Comparison of ENCODE assay signal across 19 cellular contexts in genomic region chr3:55604414-55604813, GRCh38.
DNase-seq lines count a peak whose midpoint lies in the region; ATAC-seq, FAIRE-seq and TF ChIP-seq lines count a peak whose summit lies in the region.
"Had no signal": no experiment of that assay in that cellular context is flagged by ENCODE, and none has a peak within 500 bp of the region (broad histone marks: within the 10 kb centered on the region; RNA-seq: fewer than 3 reads in every experiment).

No MANE protein-coding gene starts in this region.

- no peaks in the 10 kb centered on the region for H3K79me1 ChIP-seq in mesenchymal stem cell (replicated peaks; ENCODE audit: low read length, poor library complexity, severe bottlenecking)

- H3K4me2 ChIP-seq in OCI-LY7 (ENCODE audit: low read length) (peak overlapping the region; percentile 34), mesenchymal stem cell (ENCODE audit: low read length, poor library complexity, severe bottlenecking) (no peak overlapping the region)

- POLR2A ChIA-PET in OCI-LY7 (lab: Charles Lee), result interaction anchor here (1.2 kb wide), 2 partner anchors 8 to 47 kb away, joined by 3 read pairs; no protein-coding TSS in a partner anchor

- H3K79me2 ChIP-seq in OCI-LY7 (ENCODE audit: insufficient read depth, low read depth, low read length), result no peaks in the 10 kb centered on the region

- H3K36me3 ChIP-seq in OCI-LY7 (ENCODE audit: insufficient read depth, low read length) (no peaks in the 10 kb centered on the region), bronchial epithelial cell (ENCODE audit: control insufficient read depth, insufficient read depth, low read length) (no peaks in the 10 kb centered on the region), mesenchymal stem cell (ENCODE audit: control insufficient read depth in 1 of 2, insufficient read depth in 2 of 2, low read depth in 1 of 2, low read length in 2 of 2) (no peaks in the 10 kb centered on the region)
- H3K36me3 ChIP-seq: SJSA1 had no signal

- intact Hi-C loops in OCI-LY7 (cut with micrococcal nuclease; ENCODE audit: unreplicated experiment), result no loop called here

- no peak overlapping the region for H3K23ac ChIP-seq in mesenchymal stem cell (ENCODE audit: low read length in 2 of 2)

- H2AFZ ChIP-seq in OCI-LY7 (ENCODE audit: low read length) (peak overlapping the region; percentile 79), mesenchymal stem cell (ENCODE audit: low read depth, low read length) (no peak overlapping the region)

- ATAC-seq in HG02588 (IDR thresholded peaks at IDR 0.05; ENCODE audit: unreplicated experiment) (no peak), HG02973 (IDR thresholded peaks at IDR 0.05; ENCODE audit: unreplicated experiment) (no peak)

- no peak overlapping the region for H3K14ac ChIP-seq in mesenchymal stem cell (ENCODE audit: low read length in 2 of 2)

- H3K27me3 ChIP-seq in bronchial epithelial cell (ENCODE audit: control insufficient read depth, insufficient read depth, low read length) (no peaks in the 10 kb centered on the region), mesenchymal stem cell (ENCODE audit: control insufficient read depth in 1 of 2, insufficient read depth in 1 of 2, low read length in 2 of 2) (peaks cover 0 to 33% of the 10 kb centered on the region in 2 experiments)
- H3K27me3 ChIP-seq: SJSA1 had no signal

- no peak overlapping the region for H2AK5ac ChIP-seq in mesenchymal stem cell (ENCODE audit: low read length, severe bottlenecking)

- H2BK5ac ChIP-seq in mesenchymal stem cell (ENCODE audit: low read depth, low read length, poor library complexity, severe bottlenecking), result no peak overlapping the region

- no peak overlapping the region for H3K4ac ChIP-seq in mesenchymal stem cell (ENCODE audit: low read depth in 1 of 2, low read length in 2 of 2)

- H2BK15ac ChIP-seq in mesenchymal stem cell (ENCODE audit: low read depth, poor library complexity, severe bottlenecking), result no peak overlapping the region

- H2BK12ac ChIP-seq in mesenchymal stem cell (ENCODE audit: low read length in 2 of 2), result no peak overlapping the region

- no TSS peak for BruUV-seq in OCI-LY7 (replicated peaks; lab: Mats Ljungman, UMichigan)

- H4K8ac ChIP-seq in mesenchymal stem cell (ENCODE audit: low read length), result no peak overlapping the region

- no peaks in the 10 kb centered on the region for H3K9me3 ChIP-seq in OCI-LY7 (ENCODE audit: low read length)
- peaks cover 2% of the 10 kb centered on the region for H3K9me3 ChIP-seq in mesenchymal stem cell (ENCODE audit: control insufficient read depth, low read length)
- H3K9me3 ChIP-seq: SJSA1 had no signal

- H3K4me1 ChIP-seq in OCI-LY7 (ENCODE audit: insufficient read depth, low read length, poor library complexity, severe bottlenecking) (peaks cover 22% of the 10 kb centered on the region), mesenchymal stem cell (ENCODE audit: control insufficient read depth, insufficient read depth, low read depth, low read length) (no peaks in the 10 kb centered on the region)

- FAIRE-seq in bronchial epithelial cell (lab: Jason Lieb, UNC), result no peak

- H3K4me3 ChIP-seq in OCI-LY7 (ENCODE audit: low read depth, low read length, poor library complexity, severe bottlenecking) (no peak overlapping the region), bronchial epithelial cell (ENCODE audit: low read depth, low read length) (no peak overlapping the region), mesenchymal stem cell (ENCODE audit: insufficient read depth in 1 of 2, low read depth in 1 of 2, low read length in 2 of 2) (no peak overlapping the region)
- H3K4me3 ChIP-seq: SJSA1 had no signal

- no peak for TF ChIP-seq CTCF in OCI-LY7 (conservative IDR thresholded peaks at IDR 0.05; ENCODE audit: low read length)
- no peak for TF ChIP-seq CTCF in bronchial epithelial cell (IDR thresholded peaks at IDR 0.05; ENCODE audit: insufficient read depth, low read length, severe bottlenecking)

- H3K27ac ChIP-seq in OCI-LY7 (ENCODE audit: low read depth, low read length, poor library complexity, severe bottlenecking) (peak overlapping the region; percentile 32), mesenchymal stem cell (ENCODE audit: low read length, poor library complexity, severe bottlenecking) (no peak overlapping the region)
- H3K27ac ChIP-seq: SJSA1 had no signal

- no peak overlapping the region for H3K18ac ChIP-seq in mesenchymal stem cell (ENCODE audit: low read depth in 1 of 2, low read length in 2 of 2)

- peak overlapping the region; percentile 43 for H4K91ac ChIP-seq in mesenchymal stem cell (ENCODE audit: low read length)

- H2BK120ac ChIP-seq in mesenchymal stem cell (ENCODE audit: low read depth, low read length), result no peak overlapping the region

- CTCF ChIA-PET in OCI-LY7 (lab: Charles Lee; ENCODE audit: unreplicated experiment), result no interaction called here

- DNase-seq in NCI-H1436 treated with DMSO at 0.1 percent for 48 hours (lab: John Stamatoyannopoulos, UW) (peak; percentile 3), NCI-H1436 (lab: John Stamatoyannopoulos, UW) (no peak), OCI-LY7 (ENCODE audit: low spot score) (peak; percentile 44), bronchial epithelial cell (ENCODE audit: low read depth) (peak; percentile 37), mesenchymal stem cell (no peak), HCEC 1CT (no peak)
- DNase-seq: 8988T, C1 segment of cervical spinal cord, COR-L47, DMS153, EL, GOT3, NCI-H1092 treated with DMSO at 0.1 percent for 48 hours, NCI-H187 treated with DMSO at 0.1 percent for 48 hours, NCI-H510A, RPMI8226 had no signal

- 99% methylated on average over 3 of the region's 3 CpGs for WGBS in mesenchymal stem cell

- H3K9ac ChIP-seq in mesenchymal stem cell (ENCODE audit: low read length), result no peak overlapping the region

- H4K20me1 ChIP-seq in OCI-LY7 (ENCODE audit: insufficient read depth, low read length), result no peaks in the 10 kb centered on the region

- no peaks in the 10 kb centered on the region for H3K9me2 ChIP-seq in OCI-LY7 (ENCODE audit: insufficient read depth, low read length)

Comparison
In these comparisons a context has a peak if more than half of its experiments do, and no peak if none do; other contexts are left out.
1. DNase-seq: peak in NCI-H1436 treated with DMSO at 0.1 percent for 48 hours (single experiment), OCI-LY7 (single experiment) and bronchial epithelial cell (single experiment); none in NCI-H1436 (single experiment), mesenchymal stem cell (single experiment) and HCEC 1CT (single experiment).